In genomic region chr1:167248707-167249642, GRCh38 we compare ENCODE assay signal across 1 cellular context.
TF ChIP-seq lines count a peak whose summit lies in the region.

No MANE protein-coding gene starts in this region.

TF ChIP-seq in K562, 482 proteins besides CTCF, POLR2A, EP300 and RAD21 (continued from another document and continues in another):
- TF ChIP-seq NR2C2 (CRISPR knock-in tag; IDR thresholded peaks at IDR 0.05) (no peak), NR2C2 (tag; IDR thresholded peaks at IDR 0.05) (no peak), PBX2 (CRISPR knock-in tag; IDR thresholded peaks at IDR 0.05; ENCODE audit: low read depth) (no peak), PBX2 (tag; conservative IDR thresholded peaks at IDR 0.05; ENCODE audit: low read depth) (peak; percentile 61; the same call in 1 of the 2 replicates), ZBED1 (IDR thresholded peaks at IDR 0.05) (no peak), ATF1 (CRISPR knock-in tag; IDR thresholded peaks at IDR 0.05) (no peak), ATF1 (tag; IDR thresholded peaks at IDR 0.05) (no peak), DIDO1 (tag; IDR thresholded peaks at IDR 0.05; ENCODE audit: low read depth) (no peak), MXI1 (IDR thresholded peaks at IDR 0.05; ENCODE audit: low read depth, low read length) (no peak), NCOA2 (IDR thresholded peaks at IDR 0.05; ENCODE audit: partially characterized antibody in 2 of 2) (no peak), TRIM25 (IDR thresholded peaks at IDR 0.05; ENCODE audit: borderline replicate concordance) (no peak), SIN3B (IDR thresholded peaks at IDR 0.05; ENCODE audit: low read depth) (no peak), PHF21A (IDR thresholded peaks at IDR 0.05; ENCODE audit: borderline replicate concordance, low read depth) (no peak), SIRT6 (IDR thresholded peaks at IDR 0.05; ENCODE audit: low read depth, low read length) (no peak), CREB1 (IDR thresholded peaks at IDR 0.05) (no peak), CREB1 (CRISPR knock-in tag; IDR thresholded peaks at IDR 0.05) (no peak), SIX5 (IDR thresholded peaks at IDR 0.05; ENCODE audit: borderline replicate concordance in 1 of 2, insufficient read depth in 1 of 2, low read depth in 1 of 2, low read length in 2 of 2) (no peak), ZNF511 (CRISPR knock-in tag; IDR thresholded peaks at IDR 0.05) (no peak), IRF9 (tag; IDR thresholded peaks at IDR 0.05) (no peak), HMGN3 (IDR thresholded peaks at IDR 0.05; ENCODE audit: borderline replicate concordance, extremely low read depth, insufficient read length, low read depth, low read length) (no peak), ATF7 (IDR thresholded peaks at IDR 0.05) (no peak), PCBP1 (IDR thresholded peaks at IDR 0.05; ENCODE audit: low read depth, low read length, poor library complexity, severe bottlenecking) (no peak), MTF1 (CRISPR knock-in tag; IDR thresholded peaks at IDR 0.05; ENCODE audit: borderline replicate concordance) (no peak), FIP1L1 (IDR thresholded peaks at IDR 0.05; ENCODE audit: low read depth, low read length, poor library complexity, severe bottlenecking) (no peak), FOXO4 (CRISPR knock-in tag; IDR thresholded peaks at IDR 0.05) (no peak), CAMTA2 (CRISPR knock-in tag; conservative IDR thresholded peaks at IDR 0.05) (no peak), SMAD4 (CRISPR knock-in tag; conservative IDR thresholded peaks at IDR 0.05) (0 out of 2 replicates have a peak, but pooled peaks have one; percentile 18), ZFX (CRISPR knock-in tag; IDR thresholded peaks at IDR 0.05) (no peak), IRF2 (CRISPR knock-in tag; IDR thresholded peaks at IDR 0.05) (no peak), ZNF780A (CRISPR knock-in tag; IDR thresholded peaks at IDR 0.05) (no peak), NFIX (CRISPR knock-in tag; IDR thresholded peaks at IDR 0.05; ENCODE audit: low read depth) (no peak), CEBPB (tag; IDR thresholded peaks at IDR 0.05) (no peak), HNRNPH1 (optimal IDR thresholded peaks at IDR 0.05; ENCODE audit: low read depth, low read length) (no peak), MIER1 (IDR thresholded peaks at IDR 0.05; ENCODE audit: low read depth) (no peak), BCOR (IDR thresholded peaks at IDR 0.05) (peak; percentile 49; the same call in 1 of the 2 replicates), DPF2 (IDR thresholded peaks at IDR 0.05) (peak; percentile 85), XRCC4 (IDR thresholded peaks at IDR 0.05; ENCODE audit: extremely low read depth, insufficient read depth, insufficient read length) (no peak), MYNN (IDR thresholded peaks at IDR 0.05) (no peak), MYNN (CRISPR knock-in tag; IDR thresholded peaks at IDR 0.05) (no peak), PRPF4 (IDR thresholded peaks at IDR 0.05; ENCODE audit: insufficient read depth, low read depth, low read length, poor library complexity, severe bottlenecking) (no peak), ZNF253 (CRISPR knock-in tag; conservative IDR thresholded peaks at IDR 0.05) (no peak), CBX8 (IDR thresholded peaks at IDR 0.05; ENCODE audit: borderline replicate concordance, extremely low read depth, low read depth, low read length, poor library complexity, severe bottlenecking) (no peak)
- TF ChIP-seq, protein P1, sequence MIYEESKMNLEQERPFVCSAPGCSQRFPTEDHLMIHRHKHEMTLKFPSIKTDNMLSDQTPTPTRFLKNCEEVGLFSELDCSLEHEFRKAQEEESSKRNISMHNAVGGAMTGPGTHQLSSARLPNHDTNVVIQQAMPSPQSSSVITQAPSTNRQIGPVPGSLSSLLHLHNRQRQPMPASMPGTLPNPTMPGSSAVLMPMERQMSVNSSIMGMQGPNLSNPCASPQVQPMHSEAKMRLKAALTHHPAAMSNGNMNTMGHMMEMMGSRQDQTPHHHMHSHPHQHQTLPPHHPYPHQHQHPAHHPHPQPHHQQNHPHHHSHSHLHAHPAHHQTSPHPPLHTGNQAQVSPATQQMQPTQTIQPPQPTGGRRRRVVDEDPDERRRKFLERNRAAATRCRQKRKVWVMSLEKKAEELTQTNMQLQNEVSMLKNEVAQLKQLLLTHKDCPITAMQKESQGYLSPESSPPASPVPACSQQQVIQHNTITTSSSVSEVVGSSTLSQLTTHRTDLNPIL (CRISPR knock-in tag; IDR thresholded peaks at IDR 0.05), result no peak
- TF ChIP-seq, protein P2, sequence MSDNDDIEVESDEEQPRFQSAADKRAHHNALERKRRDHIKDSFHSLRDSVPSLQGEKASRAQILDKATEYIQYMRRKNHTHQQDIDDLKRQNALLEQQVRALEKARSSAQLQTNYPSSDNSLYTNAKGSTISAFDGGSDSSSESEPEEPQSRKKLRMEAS (CRISPR knock-in tag; IDR thresholded peaks at IDR 0.05), result no peak
- TF ChIP-seq, protein P3, sequence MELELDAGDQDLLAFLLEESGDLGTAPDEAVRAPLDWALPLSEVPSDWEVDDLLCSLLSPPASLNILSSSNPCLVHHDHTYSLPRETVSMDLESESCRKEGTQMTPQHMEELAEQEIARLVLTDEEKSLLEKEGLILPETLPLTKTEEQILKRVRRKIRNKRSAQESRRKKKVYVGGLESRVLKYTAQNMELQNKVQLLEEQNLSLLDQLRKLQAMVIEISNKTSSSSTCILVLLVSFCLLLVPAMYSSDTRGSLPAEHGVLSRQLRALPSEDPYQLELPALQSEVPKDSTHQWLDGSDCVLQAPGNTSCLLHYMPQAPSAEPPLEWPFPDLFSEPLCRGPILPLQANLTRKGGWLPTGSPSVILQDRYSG (tag; conservative IDR thresholded peaks at IDR 0.05; ENCODE audit: low read depth), result no peak
- TF ChIP-seq, protein P4, sequence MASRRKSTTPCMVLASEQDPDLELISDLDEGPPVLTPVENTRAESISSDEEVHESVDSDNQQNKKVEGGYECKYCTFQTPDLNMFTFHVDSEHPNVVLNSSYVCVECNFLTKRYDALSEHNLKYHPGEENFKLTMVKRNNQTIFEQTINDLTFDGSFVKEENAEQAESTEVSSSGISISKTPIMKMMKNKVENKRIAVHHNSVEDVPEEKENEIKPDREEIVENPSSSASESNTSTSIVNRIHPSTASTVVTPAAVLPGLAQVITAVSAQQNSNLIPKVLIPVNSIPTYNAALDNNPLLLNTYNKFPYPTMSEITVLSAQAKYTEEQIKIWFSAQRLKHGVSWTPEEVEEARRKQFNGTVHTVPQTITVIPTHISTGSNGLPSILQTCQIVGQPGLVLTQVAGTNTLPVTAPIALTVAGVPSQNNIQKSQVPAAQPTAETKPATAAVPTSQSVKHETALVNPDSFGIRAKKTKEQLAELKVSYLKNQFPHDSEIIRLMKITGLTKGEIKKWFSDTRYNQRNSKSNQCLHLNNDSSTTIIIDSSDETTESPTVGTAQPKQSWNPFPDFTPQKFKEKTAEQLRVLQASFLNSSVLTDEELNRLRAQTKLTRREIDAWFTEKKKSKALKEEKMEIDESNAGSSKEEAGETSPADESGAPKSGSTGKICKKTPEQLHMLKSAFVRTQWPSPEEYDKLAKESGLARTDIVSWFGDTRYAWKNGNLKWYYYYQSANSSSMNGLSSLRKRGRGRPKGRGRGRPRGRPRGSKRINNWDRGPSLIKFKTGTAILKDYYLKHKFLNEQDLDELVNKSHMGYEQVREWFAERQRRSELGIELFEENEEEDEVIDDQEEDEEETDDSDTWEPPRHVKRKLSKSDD (conservative IDR thresholded peaks at IDR 0.05; ENCODE audit: low read length), result no peak
- TF ChIP-seq, protein P5, sequence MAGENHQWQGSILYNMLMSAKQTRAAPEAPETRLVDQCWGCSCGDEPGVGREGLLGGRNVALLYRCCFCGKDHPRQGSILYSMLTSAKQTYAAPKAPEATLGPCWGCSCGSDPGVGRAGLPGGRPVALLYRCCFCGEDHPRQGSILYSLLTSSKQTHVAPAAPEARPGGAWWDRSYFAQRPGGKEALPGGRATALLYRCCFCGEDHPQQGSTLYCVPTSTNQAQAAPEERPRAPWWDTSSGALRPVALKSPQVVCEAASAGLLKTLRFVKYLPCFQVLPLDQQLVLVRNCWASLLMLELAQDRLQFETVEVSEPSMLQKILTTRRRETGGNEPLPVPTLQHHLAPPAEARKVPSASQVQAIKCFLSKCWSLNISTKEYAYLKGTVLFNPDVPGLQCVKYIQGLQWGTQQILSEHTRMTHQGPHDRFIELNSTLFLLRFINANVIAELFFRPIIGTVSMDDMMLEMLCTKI (IDR thresholded peaks at IDR 0.05; ENCODE audit: partially characterized antibody), result no peak
- TF ChIP-seq, protein P6, sequence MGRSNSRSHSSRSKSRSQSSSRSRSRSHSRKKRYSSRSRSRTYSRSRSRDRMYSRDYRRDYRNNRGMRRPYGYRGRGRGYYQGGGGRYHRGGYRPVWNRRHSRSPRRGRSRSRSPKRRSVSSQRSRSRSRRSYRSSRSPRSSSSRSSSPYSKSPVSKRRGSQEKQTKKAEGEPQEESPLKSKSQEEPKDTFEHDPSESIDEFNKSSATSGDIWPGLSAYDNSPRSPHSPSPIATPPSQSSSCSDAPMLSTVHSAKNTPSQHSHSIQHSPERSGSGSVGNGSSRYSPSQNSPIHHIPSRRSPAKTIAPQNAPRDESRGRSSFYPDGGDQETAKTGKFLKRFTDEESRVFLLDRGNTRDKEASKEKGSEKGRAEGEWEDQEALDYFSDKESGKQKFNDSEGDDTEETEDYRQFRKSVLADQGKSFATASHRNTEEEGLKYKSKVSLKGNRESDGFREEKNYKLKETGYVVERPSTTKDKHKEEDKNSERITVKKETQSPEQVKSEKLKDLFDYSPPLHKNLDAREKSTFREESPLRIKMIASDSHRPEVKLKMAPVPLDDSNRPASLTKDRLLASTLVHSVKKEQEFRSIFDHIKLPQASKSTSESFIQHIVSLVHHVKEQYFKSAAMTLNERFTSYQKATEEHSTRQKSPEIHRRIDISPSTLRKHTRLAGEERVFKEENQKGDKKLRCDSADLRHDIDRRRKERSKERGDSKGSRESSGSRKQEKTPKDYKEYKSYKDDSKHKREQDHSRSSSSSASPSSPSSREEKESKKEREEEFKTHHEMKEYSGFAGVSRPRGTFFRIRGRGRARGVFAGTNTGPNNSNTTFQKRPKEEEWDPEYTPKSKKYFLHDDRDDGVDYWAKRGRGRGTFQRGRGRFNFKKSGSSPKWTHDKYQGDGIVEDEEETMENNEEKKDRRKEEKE (IDR thresholded peaks at IDR 0.05; ENCODE audit: borderline replicate concordance in 1 of 2, control insufficient read depth in 1 of 2, low read depth in 2 of 2, low read length in 1 of 2), result no peak
- TF ChIP-seq, protein P7, sequence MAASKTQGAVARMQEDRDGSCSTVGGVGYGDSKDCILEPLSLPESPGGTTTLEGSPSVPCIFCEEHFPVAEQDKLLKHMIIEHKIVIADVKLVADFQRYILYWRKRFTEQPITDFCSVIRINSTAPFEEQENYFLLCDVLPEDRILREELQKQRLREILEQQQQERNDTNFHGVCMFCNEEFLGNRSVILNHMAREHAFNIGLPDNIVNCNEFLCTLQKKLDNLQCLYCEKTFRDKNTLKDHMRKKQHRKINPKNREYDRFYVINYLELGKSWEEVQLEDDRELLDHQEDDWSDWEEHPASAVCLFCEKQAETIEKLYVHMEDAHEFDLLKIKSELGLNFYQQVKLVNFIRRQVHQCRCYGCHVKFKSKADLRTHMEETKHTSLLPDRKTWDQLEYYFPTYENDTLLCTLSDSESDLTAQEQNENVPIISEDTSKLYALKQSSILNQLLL (CRISPR knock-in tag; IDR thresholded peaks at IDR 0.05; ENCODE audit: borderline replicate concordance), result no peak
